ENCODE assay signal across 19 cellular contexts in genomic region chr10:43862756-43863155, GRCh38.
DNase-seq lines count a peak whose midpoint lies in the region; ATAC-seq and TF ChIP-seq lines count a peak whose summit lies in the region.
"Had no signal": no experiment of that assay in that cellular context is flagged by ENCODE, and none has a peak within 500 bp of the region (broad histone marks: within the 10 kb centered on the region; RNA-seq: fewer than 3 reads in every experiment).

No MANE protein-coding gene starts in this region.

- peaks cover 15% of the 10 kb centered on the region for H3K4me1 Mint-ChIP-seq in Caco-2 (ENCODE audit: low read depth, unreplicated experiment)
- H3K4me1 Mint-ChIP-seq in naive thymus-derived CD4-positive, alpha-beta T cell, result peaks cover 0 to 6% (median 4%) of the 10 kb centered on the region in 7 donors
- H3K4me1 Mint-ChIP-seq: naive B cell had no signal

- H3K4me3 ChIP-seq in Caco-2 (ENCODE audit: low read depth, low read length) (no peak overlapping the region), SK-N-SH (ENCODE audit: low read depth in 2 of 2, low read length in 1 of 2) (no peak overlapping the region), hepatocyte (no peak overlapping the region), skeletal muscle tissue (ENCODE audit: low read length in 3 of 3) (no peak overlapping the region)
- H3K4me3 ChIP-seq in naive thymus-derived CD4-positive, alpha-beta T cell (ENCODE audit: low read length), result no peak overlapping the region
- H3K4me3 ChIP-seq: GM12878, testis had no signal

- peak overlapping the region; percentile 82 for H3K27ac Mint-ChIP-seq in Caco-2 (ENCODE audit: unreplicated experiment)
- H3K27ac Mint-ChIP-seq in naive thymus-derived CD4-positive, alpha-beta T cell, result no peak overlapping the region
- H3K27ac Mint-ChIP-seq: activated naive CD8-positive, alpha-beta T cell; naive B cell; stimulated activated effector memory CD8-positive, alpha-beta T cell treated with anti-CD3 and anti-CD28 coated beads, Interleukin-12 subunit alpha, Interleukin-12 subunit beta, amount 100 ng/mL, for 72 hours had no signal

- H3K36me3 Mint-ChIP-seq in Caco-2 (ENCODE audit: insufficient read depth, unreplicated experiment), result peaks cover 4% of the 10 kb centered on the region
- no peaks in the 10 kb centered on the region for H3K36me3 Mint-ChIP-seq in naive thymus-derived CD4-positive, alpha-beta T cell
- H3K36me3 Mint-ChIP-seq: activated naive CD8-positive, alpha-beta T cell; naive B cell; stimulated activated effector memory CD8-positive, alpha-beta T cell treated with anti-CD3 and anti-CD28 coated beads, Interleukin-12 subunit alpha, Interleukin-12 subunit beta, amount 100 ng/mL, for 72 hours had no signal

- BruUV-seq in Caco-2 (replicated peaks; lab: Mats Ljungman, UMichigan), result no TSS peak

- no peak overlapping the region for H3K4me3 Mint-ChIP-seq in Caco-2 (ENCODE audit: unreplicated experiment)
- H3K4me3 Mint-ChIP-seq in naive thymus-derived CD4-positive, alpha-beta T cell, result no peak overlapping the region
- H3K4me3 Mint-ChIP-seq: activated naive CD8-positive, alpha-beta T cell; naive B cell; stimulated activated effector memory CD8-positive, alpha-beta T cell treated with anti-CD3 and anti-CD28 coated beads, Interleukin-12 subunit alpha, Interleukin-12 subunit beta, amount 100 ng/mL, for 72 hours had no signal

- H3K27ac ChIP-seq in SK-N-SH (ENCODE audit: low read depth in 2 of 2, low read length in 1 of 2) (peak overlapping the region; percentile 77 to 87), hepatocyte (peak overlapping the region; percentile 95), skeletal muscle tissue (ENCODE audit: low read depth, low read length) (peak overlapping the region; percentile 77)
- H3K27ac ChIP-seq in naive thymus-derived CD4-positive, alpha-beta T cell (ENCODE audit: low read depth, low read length), result no peak overlapping the region
- H3K27ac ChIP-seq: testis had no signal

- CTCF ChIA-PET in Caco-2 (lab: Charles Lee) (no interaction called here), SK-N-SH (lab: Yijun Ruan, JAX) (interaction anchor here (0.8 to 1.1 kb wide), 2 partner anchors 97 to 524 kb away, joined by 3 read pairs; no protein-coding TSS in a partner anchor), GM10248 (lab: Yijun Ruan, JAX) (no interaction called here)
- CTCF ChIA-PET in naive thymus-derived CD4-positive, alpha-beta T cell (lab: Charles Lee), result no interaction called here

- H3K9ac ChIP-seq in SK-N-SH (no peak overlapping the region), skeletal muscle tissue (ENCODE audit: low read depth in 1 of 3, low read length in 3 of 3) (no peak overlapping the region)

- POLR2A ChIA-PET in Caco-2 (lab: Charles Lee) (no interaction called here), SK-N-SH (lab: Yijun Ruan, JAX) (no interaction called here), GM10248 (lab: Yijun Ruan, JAX) (no interaction called here)
- POLR2A ChIA-PET in naive thymus-derived CD4-positive, alpha-beta T cell (lab: Charles Lee), result no interaction called here

- H3K79me2 ChIP-seq in SK-N-SH (ENCODE audit: insufficient read depth) (no peaks in the 10 kb centered on the region), hepatocyte (no peaks in the 10 kb centered on the region)

- ATAC-seq in naive thymus-derived CD4-positive, alpha-beta T cell, result no peak
- ATAC-seq: GM12878 had no signal

- H3K9me2 ChIP-seq in SK-N-SH, result no peaks in the 10 kb centered on the region
- no peaks in the 10 kb centered on the region for H3K9me2 ChIP-seq in hepatocyte (replicated peaks; ENCODE audit: insufficient read depth)

- intact Hi-C loops in Caco-2 (cut with micrococcal nuclease; ENCODE audit: unreplicated experiment), result no loop called here
- intact Hi-C loops in naive thymus-derived CD4-positive, alpha-beta T cell (cut with micrococcal nuclease), result no loop called here

- DNase-seq in Caco-2 (no peak), SK-N-SH (peak; percentile 81), hepatocyte (ENCODE audit: low spot score) (no peak), GM10248 (ENCODE audit: extremely low spot score) (no peak), NCI-H526 treated with DMSO at 0.1 percent for 48 hours (lab: John Stamatoyannopoulos, UW) (no peak)
- no peak for DNase-seq in naive thymus-derived CD4-positive, alpha-beta T cell
- DNase-seq: activated CD4-positive, CD25-positive, alpha-beta regulatory T cell treated with anti-CD3 and anti-CD28 coated beads, Interleukin-2, amount 50 U/mL, for 72 hours; AML-193; DMS79; effector CD8-positive, alpha-beta T cell; mesendoderm; naive B cell; NCI-H187; NCI-H748 treated with DMSO at 0.1 percent for 48 hours; testis had no signal

- peaks cover 21% of the 10 kb centered on the region for H3F3A ChIP-seq in SK-N-SH (replicated peaks; ENCODE audit: insufficient read depth)

- peak; percentile 8 to 95; a peak in 3 of 4 replicates for TF ChIP-seq EP300 in SK-N-SH (IDR thresholded peaks at IDR 0.05; ENCODE audit: borderline replicate concordance in 1 of 2, low read depth in 1 of 2, low read length in 1 of 2)

- peak; percentile 34 for TF ChIP-seq RAD21 in SK-N-SH (IDR thresholded peaks at IDR 0.05; ENCODE audit: low read length)

- H3K9me3 ChIP-seq in Caco-2 (no peaks in the 10 kb centered on the region; the same call in 1 of the 2 replicates), SK-N-SH (no peaks in the 10 kb centered on the region), hepatocyte (ENCODE audit: low read depth) (no peaks in the 10 kb centered on the region), skeletal muscle tissue (ENCODE audit: control insufficient read depth in 3 of 3, low read length in 3 of 3) (no peaks in the 10 kb centered on the region)
- H3K9me3 ChIP-seq in naive thymus-derived CD4-positive, alpha-beta T cell (ENCODE audit: control insufficient read depth in 2 of 3, low read length in 3 of 3), result no peaks in the 10 kb centered on the region
- H3K9me3 ChIP-seq: testis had no signal

- peaks cover 10% of the 10 kb centered on the region for H3K9me3 Mint-ChIP-seq in Caco-2 (ENCODE audit: unreplicated experiment)
- H3K9me3 Mint-ChIP-seq in naive thymus-derived CD4-positive, alpha-beta T cell, result no peaks in the 10 kb centered on the region
- H3K9me3 Mint-ChIP-seq: stimulated activated effector memory CD8-positive, alpha-beta T cell treated with anti-CD3 and anti-CD28 coated beads, Interleukin-12 subunit alpha, Interleukin-12 subunit beta, amount 100 ng/mL, for 72 hours had no signal

- H4K20me1 ChIP-seq in SK-N-SH (ENCODE audit: insufficient read depth) (no peaks in the 10 kb centered on the region), hepatocyte (ENCODE audit: insufficient read depth, poor library complexity, severe bottlenecking) (no peaks in the 10 kb centered on the region)

- H3K4me2 ChIP-seq in SK-N-SH, result no peak overlapping the region
- no peak overlapping the region for H3K4me2 ChIP-seq in hepatocyte

- WGBS in SK-N-SH (ENCODE audit: low lambda C conversion rate), result 46% methylated on average over 4 of the region's 5 CpGs
- WGBS in hepatocyte (ENCODE audit: low lambda C conversion rate, missing lambda C conversion rate), result 93% methylated on average over 5 of the region's 5 CpGs

- TF ChIP-seq CTCF in Caco-2 (IDR thresholded peaks at IDR 0.05; ENCODE audit: insufficient read depth in 1 of 2, low read depth in 1 of 2, low read length in 1 of 2, severe bottlenecking in 1 of 2, unreplicated experiment in 1 of 2) (no peak), SK-N-SH (IDR thresholded peaks at IDR 0.05) (no peak), hepatocyte (IDR thresholded peaks at IDR 0.05; ENCODE audit: poor library complexity) (no peak), GM10248 (IDR thresholded peaks at IDR 0.05; ENCODE audit: control extremely low read depth, extremely low read depth, low read depth, missing control alignments) (no peak)

- H2AFZ ChIP-seq in SK-N-SH (ENCODE audit: low read depth), result no peak overlapping the region
- no peak overlapping the region for H2AFZ ChIP-seq in hepatocyte

- H3K36me3 ChIP-seq in Caco-2 (ENCODE audit: control insufficient read depth, insufficient read depth, low read length), result no peaks in the 10 kb centered on the region
- no peaks in the 10 kb centered on the region for H3K36me3 ChIP-seq in SK-N-SH (replicated peaks in 1 of 2; ENCODE audit: control insufficient read depth in 1 of 2, insufficient read depth in 2 of 2, low read length in 1 of 2)
- H3K36me3 ChIP-seq in hepatocyte (replicated peaks; ENCODE audit: insufficient read depth, low read depth), result no peaks in the 10 kb centered on the region
- H3K36me3 ChIP-seq in skeletal muscle tissue (ENCODE audit: control insufficient read depth in 3 of 3, insufficient read depth in 3 of 3, low read length in 3 of 3), result no peaks in the 10 kb centered on the region
- no peaks in the 10 kb centered on the region for H3K36me3 ChIP-seq in naive thymus-derived CD4-positive, alpha-beta T cell (ENCODE audit: control insufficient read depth in 2 of 3, insufficient read depth in 3 of 3, low read length in 3 of 3)

- H3K27me3 ChIP-seq in Caco-2 (replicated peaks; ENCODE audit: control insufficient read depth, insufficient read depth, low read length) (no peaks in the 10 kb centered on the region), SK-N-SH (ENCODE audit: insufficient read depth) (no peaks in the 10 kb centered on the region), hepatocyte (no peaks in the 10 kb centered on the region), skeletal muscle tissue (ENCODE audit: control insufficient read depth in 3 of 3, insufficient read depth in 3 of 3, low read length in 3 of 3) (no peaks in the 10 kb centered on the region)
- H3K27me3 ChIP-seq in naive thymus-derived CD4-positive, alpha-beta T cell (ENCODE audit: control insufficient read depth in 2 of 2, insufficient read depth in 2 of 2, low read length in 2 of 2), result no peaks in the 10 kb centered on the region
- H3K27me3 ChIP-seq: testis had no signal

- H3K4me1 ChIP-seq in Caco-2, result peaks cover 30% of the 10 kb centered on the region
- peaks cover 6 to 52% of the 10 kb centered on the region in 2 experiments; a peak in 3 of 4 replicates for H3K4me1 ChIP-seq in SK-N-SH (ENCODE audit: control insufficient read depth in 1 of 2, insufficient read depth in 2 of 2, low read depth in 1 of 2, low read length in 1 of 2)
- H3K4me1 ChIP-seq in hepatocyte (ENCODE audit: insufficient read depth), result peaks cover 29% of the 10 kb centered on the region
- peaks cover 14 to 21% (median 19%) of the 10 kb centered on the region in 3 donors for H3K4me1 ChIP-seq in skeletal muscle tissue (ENCODE audit: control insufficient read depth in 3 of 3, insufficient read depth in 3 of 3, low read length in 3 of 3)
- H3K4me1 ChIP-seq in naive thymus-derived CD4-positive, alpha-beta T cell (ENCODE audit: control insufficient read depth in 2 of 2, insufficient read depth in 2 of 2, low read length in 2 of 2), result no peaks in the 10 kb centered on the region
- H3K4me1 ChIP-seq: testis had no signal

- H3K27me3 Mint-ChIP-seq in Caco-2 (ENCODE audit: insufficient read depth, unreplicated experiment), result no peaks in the 10 kb centered on the region
- no peaks in the 10 kb centered on the region for H3K27me3 Mint-ChIP-seq in naive thymus-derived CD4-positive, alpha-beta T cell
- H3K27me3 Mint-ChIP-seq: activated naive CD8-positive, alpha-beta T cell had no signal

TF ChIP-seq in SK-N-SH, 30 proteins besides CTCF, POLR2A, EP300 and RAD21 (continues in another document):
- TF ChIP-seq SMC3 (IDR thresholded peaks at IDR 0.05; ENCODE audit: low read depth, low read length), result no peak
- TF ChIP-seq RCOR1 (IDR thresholded peaks at IDR 0.05; ENCODE audit: low read length), result peak; percentile 75
